In genomic region chr6:132400641-132401119, GRCh38 we compare ENCODE assay signal across 8 cellular contexts. TPM values are rescaled to one million over a fixed set of nuclear protein-coding genes. Genes with fewer than 3 reads are reported as not detected.
A peak's percentile ranks its signal among the peaks of the same experiment; 100 is the strongest.
DNase-seq lines count a peak whose midpoint lies in the region; ATAC-seq, FAIRE-seq and TF ChIP-seq lines count a peak whose summit lies in the region.

No MANE protein-coding gene starts in this region.

- H3K23me2 ChIP-seq in H1 (ENCODE audit: low read depth, low read length) = peaks cover 12% of the 10 kb centered on the region

- no peak overlapping the region for H2BK15ac ChIP-seq in H1 (ENCODE audit: low read length)

- no peak for TF ChIP-seq EP300 in H1 (IDR thresholded peaks at IDR 0.05; ENCODE audit: borderline replicate concordance in 1 of 2, low read depth in 2 of 2, low read length in 2 of 2)

- no peak overlapping the region for H2AK5ac ChIP-seq in H1 (ENCODE audit: low read depth, low read length)

- no peak overlapping the region for H3K23ac ChIP-seq in H1 (ENCODE audit: insufficient read length)

- peak in 1 of 2 donors; percentile 12 for ATAC-seq in naive thymus-derived CD8-positive, alpha-beta T cell
- ATAC-seq in GM18909 (IDR thresholded peaks at IDR 0.05; ENCODE audit: poor library complexity, unreplicated experiment) = no peak

- H3K4me1 ChIP-seq in ES-I3 (ENCODE audit: insufficient read depth, low read length) (no peaks in the 10 kb centered on the region), H1 (replicated peaks in 1 of 4; ENCODE audit: control insufficient read depth in 3 of 4, insufficient read depth in 4 of 4, low read length in 3 of 4) (no peaks in the 10 kb centered on the region; a peak in 2 of 7 replicates)

- H3K9me3 ChIP-seq in ES-I3 (ENCODE audit: control insufficient read depth, insufficient read depth, low read length) (no peaks in the 10 kb centered on the region), H1 (ENCODE audit: insufficient read depth in 2 of 2, low read depth in 1 of 2, low read length in 1 of 2) (no peaks in the 10 kb centered on the region; a peak in 1 of 4 replicates)

- H2BK20ac ChIP-seq in H1 (ENCODE audit: low read length) = no peak overlapping the region

- H3K36me3 Mint-ChIP-seq in naive thymus-derived CD8-positive, alpha-beta T cell = peaks cover 0 to 3% (median 0%) of the 10 kb centered on the region in 3 donors

- peaks cover 0 to 13% (median 5%) of the 10 kb centered on the region in 4 donors for H3K4me1 Mint-ChIP-seq in naive thymus-derived CD8-positive, alpha-beta T cell

- H3K4me2 ChIP-seq in H1 (ENCODE audit: insufficient read depth in 1 of 2, low read depth in 2 of 2, low read length in 2 of 2) = peak overlapping the region; percentile 79 to 89

- FAIRE-seq in H1 (lab: Jason Lieb, UNC) (no peak), D721Med (lab: Jason Lieb, UNC) (no peak)

- H3K27ac Mint-ChIP-seq in naive thymus-derived CD8-positive, alpha-beta T cell = no peak overlapping the region

- POLR2A ChIA-PET in H1 (lab: Charles Lee; ENCODE audit: partially characterized antibody) = interaction anchor here (1.0 kb wide), 1 partner anchor 8 kb away, joined by 3 read pairs; no protein-coding TSS in a partner anchor
- POLR2A ChIA-PET in naive thymus-derived CD8-positive, alpha-beta T cell (lab: Charles Lee) = no interaction called here

- peaks cover 0 to 18% (median 4%) of the 10 kb centered on the region in 9 donors for H3K9me3 Mint-ChIP-seq in naive thymus-derived CD8-positive, alpha-beta T cell

- no peak overlapping the region for H2BK12ac ChIP-seq in H1 (ENCODE audit: low read depth, low read length)

- no peak overlapping the region for H3K14ac ChIP-seq in H1 (ENCODE audit: insufficient read length)

- H3K4me3 Mint-ChIP-seq in naive thymus-derived CD8-positive, alpha-beta T cell = peak overlapping the region; percentile 25 to 75 (median 68)

- H3K27ac ChIP-seq in H1 (ENCODE audit: low read depth, low read length) = no peak overlapping the region

- H4K91ac ChIP-seq in H1 (replicated peaks; ENCODE audit: insufficient read length, low read length) = no peak overlapping the region

- peak overlapping the region; percentile 63 to 79 (median 69) for H3K4me3 ChIP-seq in H1 (ENCODE audit: extremely low read depth in 1 of 4, insufficient read depth in 2 of 4, low read depth in 3 of 4, low read length in 4 of 4)

- H3K27me3 Mint-ChIP-seq in naive thymus-derived CD8-positive, alpha-beta T cell = peaks cover 31 to 77% (median 41%) of the 10 kb centered on the region in 5 donors

- TF ChIP-seq CTCF in H1 (IDR thresholded peaks at IDR 0.05; ENCODE audit: control extremely low read depth in 1 of 3, insufficient read depth in 1 of 3, low read depth in 1 of 3, low read length in 3 of 3) (no peak), D721Med (IDR thresholded peaks at IDR 0.05; ENCODE audit: insufficient read depth, missing control alignments) (no peak)

- H3K27me3 ChIP-seq in H1 (replicated peaks in 1 of 4; ENCODE audit: control insufficient read depth in 3 of 4, extremely low read depth in 1 of 4, insufficient read depth in 3 of 4, low read length in 3 of 4) = peaks cover 6 to 43% (median 34%) of the 10 kb centered on the region in 4 experiments

- no peak overlapping the region for H2BK5ac ChIP-seq in H1 (ENCODE audit: low read depth, low read length)

- CTCF ChIA-PET in H1 (lab: Charles Lee; ENCODE audit: partially characterized antibody) = interaction anchor here (1.1 kb wide), 1 partner anchor 22 kb away, joined by 3 read pairs; no protein-coding TSS in a partner anchor

- no peak for TF ChIP-seq RAD21 in H1 (IDR thresholded peaks at IDR 0.05 in 1 of 2, conservative IDR thresholded peaks at IDR 0.05 in 1 of 2; ENCODE audit: low read depth in 2 of 2, low read length in 2 of 2)

- no peak overlapping the region; the same call in 1 of the 2 replicates for H4K8ac ChIP-seq in H1 (ENCODE audit: extremely low read depth, insufficient read depth, low read length)

- 4% methylated on average over 30 of the region's 33 CpGs; no CpG with 5 or more reads in 1 of the 2 experiments for WGBS in H1 (ENCODE audit: extremely low coverage in 1 of 2, insufficient coverage in 1 of 2, insufficient read length in 1 of 2, insufficient replicate concordance in 2 of 2, low coverage in 1 of 2, low lambda C conversion rate in 2 of 2, missing lambda C conversion rate in 1 of 2), 2 experiments

- no peaks in the 10 kb centered on the region for H3K79me1 ChIP-seq in H1 (ENCODE audit: low read depth, low read length)

- H3K18ac ChIP-seq in H1 (ENCODE audit: extremely low read depth, low read length) = 0 out of 2 replicates have a peak overlapping the region, but pooled peaks have one; percentile 29

- H4K20me1 ChIP-seq in H1 (replicated peaks in 1 of 2; ENCODE audit: control insufficient read depth in 1 of 2, insufficient read depth in 2 of 2, low read length in 2 of 2) = no peaks in the 10 kb centered on the region

- H3K79me2 ChIP-seq in H1 (ENCODE audit: control insufficient read depth in 1 of 2, insufficient read depth in 2 of 2, low read length in 2 of 2) = no peaks in the 10 kb centered on the region

- H2BK120ac ChIP-seq in H1 (replicated peaks; ENCODE audit: low read depth, low read length) = no peak overlapping the region

- DNase-seq in HuH-7 (ENCODE audit: low spot score) = peak; percentile 36
- DNase-seq in H1 (ENCODE audit: low read depth in 1 of 2, low spot score in 2 of 2) = peak in 1 of 2 experiments; percentile 64
- no peak for DNase-seq in naive thymus-derived CD8-positive, alpha-beta T cell
- DNase-seq in D721Med (ENCODE audit: insufficient read length, low spot score) = no peak
- DNase-seq in NCI-H2227 treated with DMSO at 0.1 percent for 48 hours (lab: John Stamatoyannopoulos, UW) = no peak
- no peak for DNase-seq in NCI-H226

- H2AFZ ChIP-seq in H1 (ENCODE audit: low read length) = peak overlapping the region; percentile 62; the same call in 1 of the 2 replicates

- H3K9ac ChIP-seq in ES-I3 (ENCODE audit: low read depth, low read length) = peak overlapping the region; percentile 73
- peak overlapping the region in 3 of 4 experiments; percentile 35 to 84 (median 65); a peak in 3 of 7 replicates for H3K9ac ChIP-seq in H1 (replicated peaks in 1 of 4; ENCODE audit: extremely low read depth in 1 of 4, low read depth in 3 of 4, low read length in 3 of 4)

- H3K36me3 ChIP-seq in ES-I3 (ENCODE audit: insufficient read depth, low read length) = no peaks in the 10 kb centered on the region
- no peaks in the 10 kb centered on the region for H3K36me3 ChIP-seq in H1 (ENCODE audit: control insufficient read depth in 2 of 4, insufficient read depth in 4 of 4, low read length in 3 of 4)

- H4K5ac ChIP-seq in H1 (ENCODE audit: insufficient read length, low read depth, low read length) = no peak overlapping the region

- H3K56ac ChIP-seq in H1 (replicated peaks; ENCODE audit: insufficient read length, low read depth, low read length) = no peak overlapping the region

- TF ChIP-seq POLR2A in H1 (IDR thresholded peaks at IDR 0.05; ENCODE audit: control extremely low read depth in 1 of 2, low read depth in 2 of 2, low read length in 2 of 2) = no peak

- H3K4ac ChIP-seq in H1 (replicated peaks; ENCODE audit: insufficient read length, low read depth, low read length) = no peak overlapping the region

TF ChIP-seq in H1, 55 proteins besides CTCF, POLR2A, EP300 and RAD21:
- no peak for TF ChIP-seq BACH1 (IDR thresholded peaks at IDR 0.05; ENCODE audit: low read length)
- TF ChIP-seq TAF1 (IDR thresholded peaks at IDR 0.05; ENCODE audit: low read depth, low read length) = no peak
- TF ChIP-seq MAFK (IDR thresholded peaks at IDR 0.05; ENCODE audit: low read depth, low read length) = no peak
- no peak for TF ChIP-seq ZNF274 (IDR thresholded peaks at IDR 0.05; ENCODE audit: borderline replicate concordance, extremely low read depth, low read length)
- TF ChIP-seq CBX5 (IDR thresholded peaks at IDR 0.05; ENCODE audit: low read depth, low read length) = no peak
- TF ChIP-seq RFX5 (IDR thresholded peaks at IDR 0.05; ENCODE audit: borderline replicate concordance, low read depth, low read length) = no peak
- no peak for TF ChIP-seq BCL11A (IDR thresholded peaks at IDR 0.05; ENCODE audit: low read depth in 2 of 2, low read length in 2 of 2)
- no peak for TF ChIP-seq JUND (IDR thresholded peaks at IDR 0.05; ENCODE audit: low read length)
- TF ChIP-seq NRF1 (IDR thresholded peaks at IDR 0.05; ENCODE audit: low read depth, low read length) = no peak
- TF ChIP-seq HDAC2 (IDR thresholded peaks at IDR 0.05; ENCODE audit: borderline replicate concordance in 1 of 2, low read depth in 2 of 2, low read length in 2 of 2) = no peak
- peak; percentile 23; the same call in 1 of the 2 replicates for TF ChIP-seq SUZ12 (IDR thresholded peaks at IDR 0.05; ENCODE audit: low read length)
- 0 out of 2 replicates have a peak, but pooled peaks have one; percentile 3 for TF ChIP-seq MAX (IDR thresholded peaks at IDR 0.05)

RNA-seq across cellular contexts. Expression of gene MOXD1, which starts 0.6 kb away (rescaled TPM):
- total RNA-seq in H1 (2021; fragmentation: NEBNext Ultra II Directional; extraction: Animal tissue kit (Norgen Biotek cat#: 25700)) = 1.4 and 1.6 TPM in 2 replicates
- polyA plus RNA-seq in H1 (2011; rRNA removed) = 1.7 and 3.5 TPM in 2 replicates
- polyA plus RNA-seq in H1 (2011; cell fraction: cytosol; rRNA removed) = 2.6 TPM
- 1.3 TPM for polyA plus RNA-seq in H1 (2011; cell fraction: nucleus; rRNA removed)
- 2.7 to 4.8 TPM (median 4.2 TPM) in 4 replicates for polyA plus RNA-seq in H1 (2012, experiment 1 of 2)
- 0.80 TPM for polyA plus RNA-seq in H1 (2012, experiment 2 of 2)
- polyA plus RNA-seq in H1 (2013, experiment 1 of 2) = 2.2 TPM
- 2.3 TPM for polyA plus RNA-seq in H1 (2013, experiment 2 of 2)
- polyA minus RNA-seq in H1 (2011; rRNA and poly(A)+ RNA removed) = 1.6 and 4.1 TPM in 2 replicates
- 1.4 TPM for polyA minus RNA-seq in H1 (2011; cell fraction: cytosol; rRNA and poly(A)+ RNA removed)
- 2.4 TPM for polyA minus RNA-seq in H1 (2011; cell fraction: nucleus; rRNA and poly(A)+ RNA removed)
- total RNA-seq in naive thymus-derived CD8-positive, alpha-beta T cell = under 1 TPM; 0.16 to 0.22 TPM
- not detected for polyA plus RNA-seq in naive thymus-derived CD8-positive, alpha-beta T cell
